In genomic region chr10:102596506-102596971, GRCh38 we compare ENCODE assay signal across 8 cellular contexts. TPM values are rescaled to one million over a fixed set of nuclear protein-coding genes. Genes with fewer than 3 reads are reported as not detected.
DNase-seq lines count a peak whose midpoint lies in the region; ATAC-seq, FAIRE-seq and TF ChIP-seq lines count a peak whose summit lies in the region.

No MANE protein-coding gene starts in this region.

- no peaks in the 10 kb centered on the region for H3K27me3 Mint-ChIP-seq in H9 (ENCODE audit: low read depth)

- H3K27ac ChIP-seq in H9 (ENCODE audit: insufficient read length, low read depth, low read length) (no peak overlapping the region), body of pancreas (no peak overlapping the region), vagina (no peak overlapping the region)

- H3K14ac ChIP-seq in H9 (ENCODE audit: insufficient read depth, low read length), result no peak overlapping the region

- H3K4ac ChIP-seq in H9 (ENCODE audit: low read depth, low read length), result no peak overlapping the region

- H3K27me3 ChIP-seq in H9 (ENCODE audit: insufficient read depth, low read length), result no peaks in the 10 kb centered on the region
- no peaks in the 10 kb centered on the region for H3K27me3 ChIP-seq in body of pancreas
- H3K27me3 ChIP-seq in vagina, result no peaks in the 10 kb centered on the region

- no peak overlapping the region for H2BK12ac ChIP-seq in H9 (ENCODE audit: insufficient read length, low read depth, low read length)

- no peak overlapping the region for H2AK5ac ChIP-seq in H9 (ENCODE audit: insufficient read length, low read length)

- peaks cover 18 to 19% of the 10 kb centered on the region in 2 experiments for H3K4me1 Mint-ChIP-seq in H9

- no peak overlapping the region for H2BK120ac ChIP-seq in H9 (ENCODE audit: low read depth, low read length, poor library complexity, severe bottlenecking)

- H2BK15ac ChIP-seq in H9 (ENCODE audit: low read depth, low read length), result no peak overlapping the region

- H2AFZ ChIP-seq in H9 (ENCODE audit: low read length), result no peak overlapping the region

- peak; percentile 77 for ATAC-seq in body of pancreas
- no peak for ATAC-seq in HG03354 (IDR thresholded peaks at IDR 0.05; ENCODE audit: poor library complexity, severe bottlenecking, unreplicated experiment)

- DNase-seq in D721Med (ENCODE audit: insufficient read length, low spot score), result peak; percentile 81
- peak; percentile 81 for DNase-seq in H9
- DNase-seq in NCI-H748 treated with DMSO at 0.1 percent for 48 hours (lab: John Stamatoyannopoulos, UW), result peak; percentile 26
- peak; percentile 57 to 67 (median 64) for DNase-seq in body of pancreas
- DNase-seq in inferior parietal cortex (ENCODE audit: extremely low spot score), result peak; percentile 65
- DNase-seq in stimulated activated CD8-positive, alpha-beta memory T cell treated with anti-CD3 and anti-CD28 coated beads, Interleukin-4, amount 100 ng/mL, for 48 hours, result peak; percentile 39
- DNase-seq in vagina (ENCODE audit: extremely low spot score in 2 of 2), result no peak

- H4K20me1 ChIP-seq in H9 (ENCODE audit: control insufficient read depth, insufficient read depth, insufficient read length), result no peaks in the 10 kb centered on the region

- intact Hi-C loops in body of pancreas (cut with DNase I), result no loop called here
- intact Hi-C loops in vagina (cut with DNase I), result no loop called here

- peak overlapping the region in 2 of 3 experiments; percentile 79 to 82; a peak in 3 of 7 replicates for H3K27ac Mint-ChIP-seq in H9

- peaks cover 2 to 18% (median 9%) of the 10 kb centered on the region in 3 experiments; a peak in 4 of 7 replicates for H3K36me3 Mint-ChIP-seq in H9 (ENCODE audit: insufficient read depth in 1 of 3, low read depth in 3 of 3)

- H3K9ac ChIP-seq in H9 (ENCODE audit: extremely low read depth, insufficient read length, low read length), result no peak overlapping the region

- TF ChIP-seq CTCF in D721Med (IDR thresholded peaks at IDR 0.05; ENCODE audit: insufficient read depth, missing control alignments) (peak; percentile 74), H9 (conservative IDR thresholded peaks at IDR 0.05) (peak; percentile 90), body of pancreas (IDR thresholded peaks at IDR 0.05) (peak; percentile 71 to 86 (median 77)), vagina (IDR thresholded peaks at IDR 0.05) (peak in 1 of 3 experiments; percentile 64)

- no peak overlapping the region for H3K4me2 ChIP-seq in H9 (ENCODE audit: insufficient read depth, insufficient read length, low read length)

- H3K4me3 ChIP-seq in body of pancreas (no peak overlapping the region), vagina (no peak overlapping the region)

- H3K4me1 ChIP-seq in H9 (ENCODE audit: insufficient read depth, low read length), result no peaks in the 10 kb centered on the region; the same call in 1 of the 2 replicates
- H3K4me1 ChIP-seq in body of pancreas, result peaks cover 13% of the 10 kb centered on the region
- H3K4me1 ChIP-seq in vagina, result peaks cover 18% of the 10 kb centered on the region

- H2BK20ac ChIP-seq in H9 (ENCODE audit: low read depth, low read length, poor library complexity, severe bottlenecking), result no peak overlapping the region

- no peaks in the 10 kb centered on the region for H3K79me1 ChIP-seq in H9 (ENCODE audit: insufficient read depth, low read depth, low read length, poor library complexity, severe bottlenecking)

- no peak overlapping the region for H3K23ac ChIP-seq in H9 (ENCODE audit: insufficient read length, low read depth, low read length)

- H2BK5ac ChIP-seq in H9 (ENCODE audit: insufficient read length, low read length), result no peak overlapping the region

- TF ChIP-seq POLR2A in body of pancreas (IDR thresholded peaks at IDR 0.05) (no peak), vagina (IDR thresholded peaks at IDR 0.05) (no peak)

- H3K23me2 ChIP-seq in H9 (ENCODE audit: insufficient read length, low read depth, low read length, poor library complexity, severe bottlenecking), result no peaks in the 10 kb centered on the region

- no peak overlapping the region for H4K5ac ChIP-seq in H9 (ENCODE audit: insufficient read length, low read depth, low read length)

- no peak overlapping the region for H3K56ac ChIP-seq in H9 (ENCODE audit: insufficient read length, low read depth, low read length)

- H3K36me3 ChIP-seq in body of pancreas (replicated peaks in 1 of 2; ENCODE audit: insufficient read depth in 1 of 2, low read depth in 2 of 2), result no peaks in the 10 kb centered on the region
- H3K36me3 ChIP-seq in vagina, result peaks cover 0 to 39% of the 10 kb centered on the region in 2 donors

- H3K9me3 ChIP-seq in H9 (ENCODE audit: control insufficient read depth, low read depth, low read length), result no peaks in the 10 kb centered on the region
- H3K9me3 ChIP-seq in body of pancreas, result no peaks in the 10 kb centered on the region
- no peaks in the 10 kb centered on the region for H3K9me3 ChIP-seq in vagina

- H4K91ac ChIP-seq in H9 (ENCODE audit: insufficient read length, low read depth, low read length), result no peak overlapping the region

- no CpG with 5 or more reads among the region's 3 CpGs for WGBS in H9 (ENCODE audit: extremely low coverage, insufficient read length, low lambda C conversion rate)
- 49 to 51% methylated on average over 3 of the region's 3 CpGs for WGBS in body of pancreas, 2 donors

- H3K79me2 ChIP-seq in H9 (ENCODE audit: insufficient read depth, low read length), result no peaks in the 10 kb centered on the region

- no peaks in the 10 kb centered on the region for H3K9me3 Mint-ChIP-seq in H9

- H4K8ac ChIP-seq in H9 (replicated peaks; ENCODE audit: insufficient read length, low read depth, low read length), result no peak overlapping the region

- no peak overlapping the region; a peak in 1 of 5 replicates for H3K4me3 Mint-ChIP-seq in H9

- H3K18ac ChIP-seq in H9 (ENCODE audit: insufficient read length, low read depth, low read length), result no peak overlapping the region

- H3T11ph ChIP-seq in H9 (ENCODE audit: low read length), result no peak overlapping the region

- FAIRE-seq in D721Med (lab: Jason Lieb, UNC), result no peak

RNA-seq across cellular contexts. Expression of gene TRIM8, which starts 47.7 kb away (rescaled TPM):
- total RNA-seq in H9 (2021) (37.0 and 40.6 TPM in 2 replicates), body of pancreas (100 to 1,000 TPM; 121 to 156 TPM), vagina (126 TPM)

Comparison
In these comparisons a context has a peak if more than half of its experiments do, and no peak if none do; other contexts are left out.
1. DNase-seq: peak in D721Med (single experiment), H9 (single experiment), NCI-H748 treated with DMSO at 0.1 percent for 48 hours (single experiment), body of pancreas (4 of 4), inferior parietal cortex (single experiment) and stimulated activated CD8-positive, alpha-beta memory T cell treated with anti-CD3 and anti-CD28 coated beads, Interleukin-4, amount 100 ng/mL, for 48 hours (single experiment); none in vagina (0 of 2).